Comparison of ENCODE assay signal across 15 cellular contexts in genomic region chr3:126990024-126990700, GRCh38. TPM values are rescaled to one million over a fixed set of nuclear protein-coding genes. Genes with fewer than 3 reads are reported as not detected.
DNase-seq lines count a peak whose midpoint lies in the region; TF ChIP-seq lines count a peak whose summit lies in the region.
"Had no signal": no experiment of that assay in that cellular context is flagged by ENCODE, and none has a peak within 500 bp of the region (broad histone marks: within the 10 kb centered on the region; RNA-seq: fewer than 3 reads in every experiment).

No MANE protein-coding gene starts in this region.

- peak overlapping the region; percentile 56 for H3K4me3 Mint-ChIP-seq in neural crest cell
- H3K4me3 Mint-ChIP-seq in progenitor cell of endocrine pancreas (ENCODE audit: low read depth): no peak overlapping the region
- no peak overlapping the region for H3K4me3 Mint-ChIP-seq in chondrocyte (ENCODE audit: unreplicated experiment)
- H3K4me3 Mint-ChIP-seq: CD4-positive, alpha-beta memory T cell had no signal

- intact Hi-C loops in cardiac septum (cut with DNase I): no loop called here

- no peak for TF ChIP-seq CTCF in cardiac muscle cell (IDR thresholded peaks at IDR 0.05; ENCODE audit: low read depth, low read length)
- TF ChIP-seq CTCF in WERI-Rb-1 (IDR thresholded peaks at IDR 0.05; ENCODE audit: low read depth, low read length): no peak
- no peak for TF ChIP-seq CTCF in neural crest cell (conservative IDR thresholded peaks at IDR 0.05)
- TF ChIP-seq CTCF in progenitor cell of endocrine pancreas (IDR thresholded peaks at IDR 0.05; ENCODE audit: unreplicated experiment): no peak
- TF ChIP-seq CTCF in chondrocyte (IDR thresholded peaks at IDR 0.05): no peak

- H3K36me3 ChIP-seq in cardiac muscle cell (peaks cover 4% of the 10 kb centered on the region), WERI-Rb-1 (peaks cover 57% of the 10 kb centered on the region)

- H3K9me3 Mint-ChIP-seq in neural crest cell (no peaks in the 10 kb centered on the region), progenitor cell of endocrine pancreas (ENCODE audit: low read depth) (no peaks in the 10 kb centered on the region), chondrocyte (ENCODE audit: low read depth) (no peaks in the 10 kb centered on the region)
- H3K9me3 Mint-ChIP-seq: CD4-positive, alpha-beta memory T cell had no signal

- H3K27me3 Mint-ChIP-seq in neural crest cell (ENCODE audit: low read depth) (no peaks in the 10 kb centered on the region), progenitor cell of endocrine pancreas (no peaks in the 10 kb centered on the region), chondrocyte (ENCODE audit: low read depth) (no peaks in the 10 kb centered on the region)
- H3K27me3 Mint-ChIP-seq: CD4-positive, alpha-beta memory T cell had no signal

- H3K27ac Mint-ChIP-seq in neural crest cell (ENCODE audit: unreplicated experiment) (no peak overlapping the region), progenitor cell of endocrine pancreas (peak overlapping the region; percentile 66), chondrocyte (ENCODE audit: unreplicated experiment) (no peak overlapping the region)

- H3K27ac ChIP-seq in cardiac muscle cell (peak overlapping the region; percentile 19), WERI-Rb-1 (peak overlapping the region; percentile 71)
- H3K27ac ChIP-seq: C4-2B, GM23248 had no signal

- H3K9me3 ChIP-seq in cardiac muscle cell (ENCODE audit: low read depth): no peaks in the 10 kb centered on the region
- H3K9me3 ChIP-seq in WERI-Rb-1 (ENCODE audit: severe bottlenecking): no peaks in the 10 kb centered on the region
- H3K9me3 ChIP-seq: BE2C had no signal

- DNase-seq in cardiac muscle cell (ENCODE audit: low read depth in 1 of 2, low spot score in 1 of 2): no peak
- no peak for DNase-seq in cardiac septum (ENCODE audit: low spot score)
- DNase-seq in WERI-Rb-1: no peak
- DNase-seq in neural crest cell (ENCODE audit: low read depth, low spot score): no peak
- no peak for DNase-seq in progenitor cell of endocrine pancreas (ENCODE audit: low spot score, unreplicated experiment)
- no peak for DNase-seq in T1000 (lab: John Stamatoyannopoulos, UW)
- no peak for DNase-seq in chondrocyte (ENCODE audit: low spot score)
- DNase-seq in amniotic stem cell (lab: John Stamatoyannopoulos, UW): no peak
- DNase-seq: BE2C; CD4-positive, alpha-beta memory T cell; DND-41; GDM1; GM23248; IMR-90 had no signal

- H3K4me1 Mint-ChIP-seq in neural crest cell (peaks cover 6% of the 10 kb centered on the region), progenitor cell of endocrine pancreas (ENCODE audit: low read depth) (peaks cover 16% of the 10 kb centered on the region), chondrocyte (ENCODE audit: low read depth) (peaks cover 34% of the 10 kb centered on the region)

- peaks cover 13% of the 10 kb centered on the region for H3K4me1 ChIP-seq in cardiac muscle cell (ENCODE audit: low read depth)

- H3K36me3 Mint-ChIP-seq in neural crest cell (ENCODE audit: low read depth) (no peaks in the 10 kb centered on the region), progenitor cell of endocrine pancreas (ENCODE audit: insufficient read depth) (peaks cover 6% of the 10 kb centered on the region), chondrocyte (ENCODE audit: low read depth) (peaks cover 12% of the 10 kb centered on the region)

- H3K27me3 ChIP-seq in cardiac muscle cell (no peaks in the 10 kb centered on the region), WERI-Rb-1 (ENCODE audit: insufficient read depth, low read depth, severe bottlenecking) (no peaks in the 10 kb centered on the region)
- H3K27me3 ChIP-seq: BE2C had no signal

- H3K4me3 ChIP-seq in cardiac muscle cell: no peak overlapping the region
- H3K4me3 ChIP-seq in WERI-Rb-1 (ENCODE audit: low read depth, low read length): no peak overlapping the region
- H3K4me3 ChIP-seq: GM23248 had no signal

RNA-seq across cellular contexts. Expression of gene PLXNA1, which starts 7.2 kb away (rescaled TPM):
- total RNA-seq in cardiac muscle cell: 55.6 and 71.0 TPM in 2 replicates
- 19.5 and 24.2 TPM in 2 replicates for polyA plus RNA-seq in cardiac muscle cell
- total RNA-seq in cardiac septum: 31.6 TPM
- total RNA-seq in neural crest cell: 90.4 and 94.0 TPM in 2 replicates
- 104 and 107 TPM in 2 replicates for total RNA-seq in progenitor cell of endocrine pancreas
- 69.8 to 99.1 TPM (median 98.2 TPM) in 3 replicates for total RNA-seq in chondrocyte
